Comparison of ENCODE assay signal across 8 cellular contexts in the genomic region with DNA sequence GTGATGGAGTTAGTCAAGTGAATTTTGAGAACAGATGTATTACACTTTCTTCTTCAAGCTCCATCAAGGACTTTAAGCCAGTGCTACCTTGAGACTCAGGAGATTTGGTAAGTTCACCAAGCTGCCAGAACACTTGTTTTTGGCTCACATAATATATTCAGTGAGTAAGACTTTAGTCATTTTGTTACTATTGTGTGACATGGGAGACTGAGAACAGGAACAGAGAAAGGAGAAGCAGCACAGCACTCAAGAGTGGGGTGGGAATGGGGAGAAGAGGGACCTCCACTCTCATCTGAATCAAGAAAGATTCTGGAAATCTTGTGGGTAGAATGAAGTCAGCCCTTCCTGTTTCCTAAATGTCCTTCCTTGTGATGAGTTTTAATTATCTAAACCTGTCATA.
DNase-seq lines count a peak whose midpoint lies in the region; ATAC-seq and TF ChIP-seq lines count a peak whose summit lies in the region.

No MANE protein-coding gene starts in this region.

- no peaks in the 10 kb centered on the region for H3K36me3 ChIP-seq in CD8-positive, alpha-beta memory T cell (ENCODE audit: insufficient read depth, low read length)
- H3K36me3 ChIP-seq in vagina: no peaks in the 10 kb centered on the region

- H3K4me1 Mint-ChIP-seq in dendritic cell treated with granulocyte-macrophage colony-stimulating factor and Interleukin-4, amounts not matched to agents 40 ng/mL and 50 ng/mL, for 4 days (ENCODE audit: low read depth): peaks cover 50% of the 10 kb centered on the region
- peaks cover 13 to 21% (median 21%) of the 10 kb centered on the region in 3 donors for H3K4me1 Mint-ChIP-seq in CD8-positive, alpha-beta memory T cell

- peaks cover 8% of the 10 kb centered on the region for H3K4me1 ChIP-seq in CD8-positive, alpha-beta memory T cell (ENCODE audit: insufficient read depth, low read length)
- no peaks in the 10 kb centered on the region for H3K4me1 ChIP-seq in vagina

- TF ChIP-seq POLR2A in vagina (IDR thresholded peaks at IDR 0.05): no peak

- DNase-seq in mesenteric fat pad (ENCODE audit: low spot score) (no peak), LoVo (ENCODE audit: low spot score) (no peak), vagina (ENCODE audit: extremely low spot score in 2 of 2) (no peak)
- DNase-seq in CD8-positive, alpha-beta memory T cell: no peak

- intact Hi-C loops in dendritic cell treated with granulocyte-macrophage colony-stimulating factor and Interleukin-4, amounts not matched to agents 40 ng/mL and 50 ng/mL, for 4 days (cut with micrococcal nuclease): loop anchor here (5.0 to 10.0 kb wide), 4 partner anchors 47 to 413 kb away; partner anchors contain the start of gene PPA2
- intact Hi-C loops in vagina (cut with DNase I): no loop called here

- peak; percentile 35 for ATAC-seq in GM18502 (IDR thresholded peaks at IDR 0.05; ENCODE audit: poor library complexity, unreplicated experiment)
- peak; percentile 21 for ATAC-seq in GM21367 (IDR thresholded peaks at IDR 0.05; ENCODE audit: unreplicated experiment)
- peak; percentile 21 for ATAC-seq in HG03442 (IDR thresholded peaks at IDR 0.05; ENCODE audit: unreplicated experiment)

- no peak overlapping the region for H3K4me3 Mint-ChIP-seq in dendritic cell treated with granulocyte-macrophage colony-stimulating factor and Interleukin-4, amounts not matched to agents 40 ng/mL and 50 ng/mL, for 4 days
- H3K4me3 Mint-ChIP-seq in CD8-positive, alpha-beta memory T cell: no peak overlapping the region

- POLR2A ChIA-PET in CD8-positive, alpha-beta memory T cell (lab: Charles Lee): no interaction called here

- no peaks in the 10 kb centered on the region for H3K9me3 Mint-ChIP-seq in dendritic cell treated with granulocyte-macrophage colony-stimulating factor and Interleukin-4, amounts not matched to agents 40 ng/mL and 50 ng/mL, for 4 days
- no peaks in the 10 kb centered on the region for H3K9me3 Mint-ChIP-seq in CD8-positive, alpha-beta memory T cell

- no peaks in the 10 kb centered on the region for H3K27me3 Mint-ChIP-seq in dendritic cell treated with granulocyte-macrophage colony-stimulating factor and Interleukin-4, amounts not matched to agents 40 ng/mL and 50 ng/mL, for 4 days
- H3K27me3 Mint-ChIP-seq in CD8-positive, alpha-beta memory T cell: no peaks in the 10 kb centered on the region

- no peaks in the 10 kb centered on the region for H3K9me3 ChIP-seq in CD8-positive, alpha-beta memory T cell (ENCODE audit: low read length)
- H3K9me3 ChIP-seq in vagina: no peaks in the 10 kb centered on the region

- H3K27ac ChIP-seq in CD8-positive, alpha-beta memory T cell (ENCODE audit: low read depth, low read length): no peak overlapping the region
- H3K27ac ChIP-seq in vagina: no peak overlapping the region

- no peaks in the 10 kb centered on the region for H3K36me3 Mint-ChIP-seq in dendritic cell treated with granulocyte-macrophage colony-stimulating factor and Interleukin-4, amounts not matched to agents 40 ng/mL and 50 ng/mL, for 4 days (ENCODE audit: low read depth)
- H3K36me3 Mint-ChIP-seq in CD8-positive, alpha-beta memory T cell: no peaks in the 10 kb centered on the region

- peak overlapping the region; percentile 96 for H3K27ac Mint-ChIP-seq in dendritic cell treated with granulocyte-macrophage colony-stimulating factor and Interleukin-4, amounts not matched to agents 40 ng/mL and 50 ng/mL, for 4 days
- H3K27ac Mint-ChIP-seq in CD8-positive, alpha-beta memory T cell: no peak overlapping the region

- CTCF ChIA-PET in CD8-positive, alpha-beta memory T cell (lab: Charles Lee): no interaction called here

- TF ChIP-seq CTCF in vagina (IDR thresholded peaks at IDR 0.05): no peak

- no peak overlapping the region for H3K4me3 ChIP-seq in CD8-positive, alpha-beta memory T cell (ENCODE audit: low read length)
- no peak overlapping the region for H3K4me3 ChIP-seq in vagina

- no peaks in the 10 kb centered on the region for H3K27me3 ChIP-seq in CD8-positive, alpha-beta memory T cell (ENCODE audit: insufficient read depth, low read length, poor library complexity, severe bottlenecking)
- no peaks in the 10 kb centered on the region for H3K27me3 ChIP-seq in vagina
